In the genomic region with DNA sequence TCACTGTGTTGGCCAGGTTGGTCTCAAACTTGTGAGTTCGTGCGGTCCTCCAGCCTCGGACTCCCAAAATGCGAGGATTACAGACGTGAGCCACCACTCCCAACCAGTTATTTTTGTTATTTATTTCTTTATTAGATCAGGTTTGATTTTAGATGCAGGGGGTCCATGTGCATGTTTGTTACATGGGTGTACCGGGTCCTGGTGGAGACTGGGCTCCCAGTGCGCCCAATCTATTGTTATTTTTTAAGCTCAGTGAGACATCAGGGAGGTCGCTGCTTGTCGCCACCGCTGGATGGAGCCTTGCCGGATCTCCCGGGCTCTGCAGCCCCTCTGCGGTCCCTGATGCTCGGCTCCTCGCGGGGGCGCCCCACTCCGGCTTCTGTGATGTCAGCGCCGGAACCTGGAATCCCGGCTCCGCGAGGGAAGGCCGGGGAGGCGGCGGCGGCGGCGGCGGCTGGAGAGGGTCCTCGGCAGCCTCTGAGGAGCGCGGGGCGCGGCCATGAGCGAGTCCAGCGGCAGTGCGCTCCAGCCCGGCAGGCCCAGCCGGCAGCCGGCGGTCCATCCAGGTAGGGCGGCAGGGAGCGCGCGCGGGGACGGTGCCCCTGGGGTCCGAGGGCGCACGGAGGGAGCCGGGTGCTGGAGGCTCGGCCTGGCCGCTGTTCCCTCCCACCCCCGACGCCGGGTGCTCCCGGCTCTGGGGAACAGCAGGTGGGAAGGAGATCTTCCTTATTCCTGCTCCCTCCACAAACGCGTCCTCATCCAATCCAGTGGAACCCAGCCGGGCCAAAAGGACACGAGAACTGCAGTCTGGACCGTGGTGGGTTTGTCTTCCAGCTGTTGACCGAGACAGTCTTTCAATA, we compare ENCODE assay signal across 8 cellular contexts. TPM values are rescaled to one million over a fixed set of nuclear protein-coding genes. Genes with fewer than 3 reads are reported as not detected.
A peak's percentile ranks its signal among the peaks of the same experiment; 100 is the strongest.
DNase-seq lines count a peak whose midpoint lies in the region; ATAC-seq and TF ChIP-seq lines count a peak whose summit lies in the region.

Gene TMC7, plus strand, starts transcription at position 370 of the 860 bp plus-strand sequence. Its CDS starts 130 bp downstream, at position 500.

- DNase-seq in ACHN (peak; percentile 93), H4 (ENCODE audit: low spot score) (peak; percentile 80), NCI-H345 treated with DMSO at 0.1 percent for 48 hours (lab: John Stamatoyannopoulos, UW; ENCODE audit: unreplicated experiment) (peak; percentile 74), foreskin fibroblast (peak; percentile 79 to 95), natural killer cell (no peak), type B pancreatic cell (ENCODE audit: extremely low spot score, unreplicated experiment) (peak; percentile 93)
- peak; percentile 38 for DNase-seq in activated CD8-positive, alpha-beta T cell treated with anti-CD3 and anti-CD28 coated beads, Interleukin-2, amount 10 ng/mL, durations not matched to agents 7 days and 5 days

- in situ Hi-C loops in ACHN (cut with HindIII; ENCODE audit: low pct_ligation_motif_present, low pct_unique_long_range_greater_than_20kb, low sequenced_read_pairs): no loop called here

- peak; percentile 96 for TF ChIP-seq CTCF in foreskin fibroblast (IDR thresholded peaks at IDR 0.05; ENCODE audit: low read depth, low read length)
- TF ChIP-seq CTCF in natural killer cell (IDR thresholded peaks at IDR 0.05): no peak
- peak; percentile 82 for TF ChIP-seq CTCF in type B pancreatic cell (conservative IDR thresholded peaks at IDR 0.05)

- H3K4me3 ChIP-seq in foreskin fibroblast (ENCODE audit: low read depth in 1 of 2, low read length in 2 of 2): peak within 1 kb of the TSS; percentile 54 to 60

- ATAC-seq in activated CD8-positive, alpha-beta T cell treated with anti-CD3 and anti-CD28 coated beads, Interleukin-2, amount 10 ng/mL, durations not matched to agents 7 days and 5 days: peak; percentile 84
- ATAC-seq in natural killer cell (no peak), GM19351 (IDR thresholded peaks at IDR 0.05; ENCODE audit: unreplicated experiment) (no peak)

- intact Hi-C loops in natural killer cell (cut with micrococcal nuclease): no loop called here

- H3K9me3 Mint-ChIP-seq in activated CD8-positive, alpha-beta T cell treated with anti-CD3 and anti-CD28 coated beads, Interleukin-2, amount 10 ng/mL, durations not matched to agents 7 days and 5 days (ENCODE audit: insufficient read depth): no peaks in the 10 kb centered on the region
- H3K9me3 Mint-ChIP-seq in natural killer cell: no peaks in the 10 kb centered on the region
- no peaks in the 10 kb centered on the region for H3K9me3 Mint-ChIP-seq in type B pancreatic cell

- H3K4me1 Mint-ChIP-seq in activated CD8-positive, alpha-beta T cell treated with anti-CD3 and anti-CD28 coated beads, Interleukin-2, amount 10 ng/mL, durations not matched to agents 7 days and 5 days (ENCODE audit: low read depth): peaks cover 4% of the 10 kb centered on the region
- H3K4me1 Mint-ChIP-seq in natural killer cell (no peaks in the 10 kb centered on the region), type B pancreatic cell (ENCODE audit: unreplicated experiment) (no peaks in the 10 kb centered on the region)

- CTCF ChIA-PET in activated CD8-positive, alpha-beta T cell treated with anti-CD3 and anti-CD28 coated beads, Interleukin-2, amount 10 ng/mL, durations not matched to agents 7 days and 5 days (lab: Charles Lee): interaction anchor here (0.8 to 2.0 kb wide), 4 partner anchors 14 to 102 kb away, joined by 3 to 7 read pairs (median 4); no protein-coding TSS in a partner anchor

- H3K27me3 Mint-ChIP-seq in activated CD8-positive, alpha-beta T cell treated with anti-CD3 and anti-CD28 coated beads, Interleukin-2, amount 10 ng/mL, durations not matched to agents 7 days and 5 days (ENCODE audit: low read depth): peaks cover 24% of the 10 kb centered on the region
- H3K27me3 Mint-ChIP-seq in natural killer cell (ENCODE audit: low read depth in 2 of 2) (peaks cover 13 to 14% of the 10 kb centered on the region in 2 donors), type B pancreatic cell (peaks cover 15% of the 10 kb centered on the region)

- POLR2A ChIA-PET in activated CD8-positive, alpha-beta T cell treated with anti-CD3 and anti-CD28 coated beads, Interleukin-2, amount 10 ng/mL, durations not matched to agents 7 days and 5 days (lab: Charles Lee): no interaction called here

- no peak within 1 kb of the TSS for H3K4me3 Mint-ChIP-seq in activated CD8-positive, alpha-beta T cell treated with anti-CD3 and anti-CD28 coated beads, Interleukin-2, amount 10 ng/mL, durations not matched to agents 7 days and 5 days
- peak within 1 kb of the TSS; percentile 21 for H3K4me3 Mint-ChIP-seq in natural killer cell
- peak within 1 kb of the TSS; percentile 85 for H3K4me3 Mint-ChIP-seq in type B pancreatic cell

- H3K27ac Mint-ChIP-seq in activated CD8-positive, alpha-beta T cell treated with anti-CD3 and anti-CD28 coated beads, Interleukin-2, amount 10 ng/mL, durations not matched to agents 7 days and 5 days: no peak within 1 kb of the TSS
- H3K27ac Mint-ChIP-seq in natural killer cell (no peak within 1 kb of the TSS), type B pancreatic cell (peak within 1 kb of the TSS; percentile 54)

- H3K36me3 Mint-ChIP-seq in activated CD8-positive, alpha-beta T cell treated with anti-CD3 and anti-CD28 coated beads, Interleukin-2, amount 10 ng/mL, durations not matched to agents 7 days and 5 days (ENCODE audit: low read depth): no peaks in the 10 kb centered on the region
- H3K36me3 Mint-ChIP-seq in natural killer cell (no peaks in the 10 kb centered on the region), type B pancreatic cell (no peaks in the 10 kb centered on the region)

RNA-seq across cellular contexts. Expression of gene TMC7, which starts in this region (rescaled TPM):
- 0.77 and 1.5 TPM in 2 replicates for total RNA-seq in H4 (2014; rRNA removed; shearing (Covaris generic))
- not detected for total RNA-seq in activated CD8-positive, alpha-beta T cell treated with anti-CD3 and anti-CD28 coated beads, Interleukin-2, amount 10 ng/mL, durations not matched to agents 7 days and 5 days
- total RNA-seq in natural killer cell: not detected
- 1.4 and 2.6 TPM in 2 replicates for total RNA-seq in type B pancreatic cell (ENCODE audit: low replicate concordance)

Comparison
In these comparisons a context has a peak if more than half of its experiments do, and no peak if none do; other contexts are left out.
1. Peak in DNase-seq and ATAC-seq in activated CD8-positive, alpha-beta T cell treated with anti-CD3 and anti-CD28 coated beads, Interleukin-2, amount 10 ng/mL, durations not matched to agents 7 days and 5 days; RNA of the gene not detected or under 1 TPM.